8 cellular contexts compared by ENCODE assay signal in genomic region chr5:59810041-59810440, GRCh38.
DNase-seq lines count a peak whose midpoint lies in the region; ATAC-seq and TF ChIP-seq lines count a peak whose summit lies in the region.

No MANE protein-coding gene starts in this region.

- peaks cover 4% of the 10 kb centered on the region for H3K4me1 Mint-ChIP-seq in activated CD4-positive, alpha-beta T cell treated with anti-CD3 and anti-CD28 coated beads for 36 hours

- H3K36me3 Mint-ChIP-seq in activated CD4-positive, alpha-beta T cell treated with anti-CD3 and anti-CD28 coated beads for 36 hours (ENCODE audit: low read depth) = no peaks in the 10 kb centered on the region

- H3K4me3 ChIP-seq in left lung = no peak overlapping the region

- no peak overlapping the region for H3K27ac Mint-ChIP-seq in activated CD4-positive, alpha-beta T cell treated with anti-CD3 and anti-CD28 coated beads for 36 hours

- no peak overlapping the region for H3K27ac ChIP-seq in left lung

- POLR2A ChIA-PET in activated CD4-positive, alpha-beta T cell treated with anti-CD3 and anti-CD28 coated beads for 36 hours (lab: Charles Lee) = no interaction called here

- CTCF ChIA-PET in activated CD4-positive, alpha-beta T cell treated with anti-CD3 and anti-CD28 coated beads for 36 hours (lab: Charles Lee) = interaction anchor here (0.7 to 2.9 kb wide), 19 partner anchors 9 to 954 kb away, joined by 3 to 23 read pairs (median 3); no protein-coding TSS in a partner anchor

- H3K27me3 Mint-ChIP-seq in activated CD4-positive, alpha-beta T cell treated with anti-CD3 and anti-CD28 coated beads for 36 hours = peaks cover 10% of the 10 kb centered on the region

- H3K9me3 Mint-ChIP-seq in activated CD4-positive, alpha-beta T cell treated with anti-CD3 and anti-CD28 coated beads for 36 hours (ENCODE audit: low read depth) = no peaks in the 10 kb centered on the region

- peak; percentile 66 for ATAC-seq in HG02610 (IDR thresholded peaks at IDR 0.05; ENCODE audit: unreplicated experiment)
- ATAC-seq in activated CD4-positive, alpha-beta T cell treated with anti-CD3 and anti-CD28 coated beads for 36 hours = peak; percentile 63
- ATAC-seq in left lung = peak; percentile 83

- H3K4me3 Mint-ChIP-seq in activated CD4-positive, alpha-beta T cell treated with anti-CD3 and anti-CD28 coated beads for 36 hours = no peak overlapping the region

- intact Hi-C loops in activated CD4-positive, alpha-beta T cell treated with anti-CD3 and anti-CD28 coated beads for 36 hours (cut with DNase I, micrococcal nuclease) = loop anchor here (1.0 to 10.0 kb wide), 8 partner anchors 351 to 1135 kb away; partner anchors contain the start of genes ERCC8 (in 1 of the 2) and NDUFAF2 (in 1 of the 2)
- intact Hi-C loops in left lung (cut with DNase I) = loop anchor here in 1 of 2 donors (5.0 to 10.0 kb wide), 2 partner anchors 355 to 857 kb away; no protein-coding TSS in a partner anchor

- DNase-seq in NCI-H1417 (lab: John Stamatoyannopoulos, UW) = peak; percentile 44 to 85 (median 83)
- DNase-seq in NCI-H1417 treated with DMSO at 0.1 percent for 48 hours (lab: John Stamatoyannopoulos, UW) = no peak
- peak; percentile 30 for DNase-seq in NCI-H2029 treated with DMSO at 0.1 percent for 48 hours (lab: John Stamatoyannopoulos, UW)
- peak; percentile 80 for DNase-seq in activated CD4-positive, alpha-beta T cell treated with anti-CD3 and anti-CD28 coated beads for 36 hours
- DNase-seq in dedifferentiated amniotic fluid mesenchymal stem cell (ENCODE audit: extremely low spot score) = peak; percentile 58
- peak; percentile 65 to 90 for DNase-seq in left lung
- peak in 2 of 3 donors; percentile 14 to 56 for DNase-seq in stimulated activated CD4-positive, alpha-beta T cell treated with anti-CD3 and anti-CD28 coated beads, TNF-alpha, amount 100 ng/mL, for 1 hour (ENCODE audit: low read depth in 3 of 3, low spot score in 1 of 3)

- peaks cover 0 to 18% of the 10 kb centered on the region in 2 donors for H3K4me1 ChIP-seq in left lung

- no peaks in the 10 kb centered on the region for H3K9me3 ChIP-seq in left lung

- peaks cover 0 to 5% of the 10 kb centered on the region in 2 donors for H3K27me3 ChIP-seq in left lung

- TF ChIP-seq CTCF in left lung (IDR thresholded peaks at IDR 0.05) = peak; percentile 80 to 92

- H3K36me3 ChIP-seq in left lung = no peaks in the 10 kb centered on the region
